In genomic region chr5:142659405-142659804, GRCh38 we compare ENCODE assay signal across 23 cellular contexts. TPM values are rescaled to one million over a fixed set of nuclear protein-coding genes. Genes with fewer than 3 reads are reported as not detected.
"Had no signal": no experiment of that assay in that cellular context is flagged by ENCODE, and none has a peak within 500 bp of the region (broad histone marks: within the 10 kb centered on the region; RNA-seq: fewer than 3 reads in every experiment).

No MANE protein-coding gene starts in this region.

- ATAC-seq: activated CD4-positive, alpha-beta T cell treated with anti-CD3 and anti-CD28 coated beads for 36 hours; naive thymus-derived CD8-positive, alpha-beta T cell had no signal

- H3K9ac ChIP-seq: neural progenitor cell had no signal

- H3K4me1 Mint-ChIP-seq: activated B cell treated with CpG ODN at 0.5 μM for 24 hours; activated naive CD8-positive, alpha-beta T cell treated with anti-CD3 and anti-CD28 coated beads for 36 hours; mesothelial cell of epicardium had no signal

- H3K27me3 ChIP-seq: esophagus muscularis mucosa, heart left ventricle, neural progenitor cell, suprapubic skin, vagina had no signal

- H3K36me3 ChIP-seq: neural progenitor cell, spleen, suprapubic skin, vagina had no signal

- H3K4me3 ChIP-seq: esophagus muscularis mucosa, heart left ventricle, lung, neural progenitor cell, spleen, suprapubic skin, vagina had no signal

- H3K9me3 Mint-ChIP-seq: activated naive CD8-positive, alpha-beta T cell treated with anti-CD3 and anti-CD28 coated beads for 36 hours; brain; mesothelial cell of epicardium; neural progenitor cell; type B pancreatic cell had no signal

- H3K4me3 Mint-ChIP-seq: activated B cell treated with CpG ODN at 0.5 μM for 24 hours; activated CD4-positive, alpha-beta T cell treated with anti-CD3 and anti-CD28 coated beads for 36 hours; activated naive CD8-positive, alpha-beta T cell treated with anti-CD3 and anti-CD28 coated beads for 36 hours; brain; mesothelial cell of epicardium; naive thymus-derived CD8-positive, alpha-beta T cell; neural progenitor cell; type B pancreatic cell had no signal

- H2AFZ ChIP-seq: neural progenitor cell had no signal

- H3K4me1 ChIP-seq: neural progenitor cell had no signal

- H3K27ac ChIP-seq: neural progenitor cell, spleen, suprapubic skin, vagina had no signal

- H3K4me2 ChIP-seq: neural progenitor cell had no signal

- H3K36me3 Mint-ChIP-seq: activated naive CD8-positive, alpha-beta T cell treated with anti-CD3 and anti-CD28 coated beads for 36 hours; brain; mesothelial cell of epicardium; neural progenitor cell; type B pancreatic cell had no signal

- H3K9me3 ChIP-seq: esophagus muscularis mucosa, heart left ventricle, suprapubic skin, vagina had no signal

- H3K27ac Mint-ChIP-seq: activated B cell treated with CpG ODN at 0.5 μM for 24 hours; activated CD4-positive, alpha-beta T cell treated with anti-CD3 and anti-CD28 coated beads for 36 hours; activated naive CD8-positive, alpha-beta T cell treated with anti-CD3 and anti-CD28 coated beads for 36 hours; mesothelial cell of epicardium; naive thymus-derived CD8-positive, alpha-beta T cell; neural progenitor cell; type B pancreatic cell had no signal

- DNase-seq: activated B cell treated with CpG ODN at 0.5 μM for 24 hours; activated CD4-positive, alpha-beta T cell treated with anti-CD3 and anti-CD28 coated beads for 36 hours; activated CD4-positive, alpha-beta T cell treated with anti-CD3 and anti-CD28 coated beads, Interleukin-2, amount 50 U/mL, for 48 hours; activated naive CD4-positive, alpha-beta T cell treated with Interleukin-2 at 50 U/mL for 16 hours; activated naive CD8-positive, alpha-beta T cell treated with anti-CD3 and anti-CD28 coated beads for 36 hours; activated T-cell treated with anti-CD3 and anti-CD28 coated beads, Interleukin-2, amount 50 U/mL, for 48 hours; central memory CD4-positive, alpha-beta T cell; heart left ventricle; islet precursor cell; naive thymus-derived CD8-positive, alpha-beta T cell; posterior cingulate gyrus; spleen; stimulated activated CD4-positive, alpha-beta T cell treated with anti-CD3 and anti-CD28 coated beads, Interleukin-4, amount 100 ng/mL, for 24 hours; stimulated activated naive CD4-positive, alpha-beta T cell treated with Interleukin-2 at 50 U/mL for 16 hours; T-helper 1 cell had no signal

RNA-seq across cellular contexts. Expression of gene FGF1, which starts 26.5 kb away (rescaled TPM):
- total RNA-seq: activated B cell treated with CpG ODN at 0.5 μM for 24 hours; activated CD4-positive, alpha-beta T cell treated with anti-CD3 and anti-CD28 coated beads for 36 hours; activated naive CD8-positive, alpha-beta T cell treated with anti-CD3 and anti-CD28 coated beads for 36 hours; naive thymus-derived CD8-positive, alpha-beta T cell had no signal
- polyA plus RNA-seq: naive thymus-derived CD8-positive, alpha-beta T cell had no signal
